Comparison of ENCODE assay signal across 27 cellular contexts in genomic region chrX:17403231-17403691, GRCh38. TPM values are rescaled to one million over a fixed set of nuclear protein-coding genes. Genes with fewer than 3 reads are reported as not detected.
DNase-seq lines count a peak whose midpoint lies in the region; ATAC-seq and TF ChIP-seq lines count a peak whose summit lies in the region.
"Had no signal": no experiment of that assay in that cellular context is flagged by ENCODE, and none has a peak within 500 bp of the region (broad histone marks: within the 10 kb centered on the region; RNA-seq: fewer than 3 reads in every experiment).

No MANE protein-coding gene starts in this region.

- H3K27ac ChIP-seq in foreskin keratinocyte, result peak overlapping the region; percentile 40
- peak overlapping the region; percentile 39 to 69 (median 46) for H3K27ac ChIP-seq in stomach
- H3K27ac ChIP-seq: 22Rv1, right lobe of liver, SK-N-MC, tibial nerve had no signal

- no peaks in the 10 kb centered on the region for H3K36me3 ChIP-seq in stomach
- H3K36me3 ChIP-seq: HAP-1, right lobe of liver, tibial nerve had no signal

- H3K4me1 ChIP-seq in foreskin keratinocyte (peaks cover 32% of the 10 kb centered on the region), stomach (peaks cover 0 to 8% (median 3%) of the 10 kb centered on the region in 4 donors)
- H3K4me1 ChIP-seq: HAP-1, right lobe of liver, tibial nerve had no signal

- DNase-seq in NCI-H1092 treated with DMSO at 0.1 percent for 48 hours (lab: John Stamatoyannopoulos, UW) (peak; percentile 10), NCI-H1092 (lab: John Stamatoyannopoulos, UW) (no peak), RPMI7951 (ENCODE audit: low read depth) (peak; percentile 60), foreskin keratinocyte (peak in 1 of 2 donors; percentile 9), stomach (peak; percentile 57), epidermal melanocyte (ENCODE audit: insufficient read length, low spot score) (no peak), NCI-H2196 treated with DMSO at 0.1 percent for 48 hours (lab: John Stamatoyannopoulos, UW; ENCODE audit: unreplicated experiment) (no peak), lower leg skin (ENCODE audit: low spot score in 2 of 2) (no peak)
- DNase-seq: activated CD4-positive, alpha-beta T cell treated with anti-CD3 and anti-CD28 coated beads for 4 hours; activated gamma-delta T cell treated with Interleukin-2 at 50 U/mL for 16 hours; activated naive CD8-positive, alpha-beta T cell treated with anti-CD3 and anti-CD28 coated beads, Interleukin-2, amount 50 U/mL, for 24 hours; activated T-cell treated with anti-CD3 and anti-CD28 coated beads, Interleukin-2, amount 50 U/mL, for 24 hours; CD4-positive, alpha-beta T cell; EL; head of caudate nucleus; IMR-90; NCI-H1417 treated with DMSO at 0.1 percent for 48 hours; NCI-H2107; NCI-H524; right lobe of liver; stimulated activated naive CD4-positive, alpha-beta T cell treated with Interleukin-2 at 50 U/mL for 16 hours; T-helper 17 cell had no signal

- no peak for TF ChIP-seq EP300 in stomach (IDR thresholded peaks at IDR 0.05)

- H3K4me3 ChIP-seq in stomach (no peak overlapping the region), lower leg skin (ENCODE audit: low read depth, poor library complexity, severe bottlenecking) (no peak overlapping the region)
- H3K4me3 ChIP-seq: HAP-1, right lobe of liver, SK-N-MC, tibial nerve had no signal

- no peak for ATAC-seq in foreskin keratinocyte
- ATAC-seq: activated naive CD8-positive, alpha-beta T cell treated with anti-CD3 and anti-CD28 coated beads, Interleukin-2, amount 50 U/mL, for 24 hours; natural killer cell treated with Interleukin-12 subunit alpha and Interleukin-12 subunit beta and Interleukin-15 and Interleukin-18, amount 100 ng/mL, for 72 hours; right lobe of liver; T-helper 17 cell had no signal

- TF ChIP-seq CTCF in foreskin keratinocyte (conservative IDR thresholded peaks at IDR 0.05) (no peak), stomach (IDR thresholded peaks at IDR 0.05) (no peak), lower leg skin (IDR thresholded peaks at IDR 0.05) (no peak)

- 12 to 33% (median 20%) methylated on average over 2 of the region's 2 CpGs for WGBS in stomach, 5 donors
- WGBS in lower leg skin, 2 donors, result 43 to 75% methylated on average over 2 of the region's 2 CpGs

- H3K27me3 ChIP-seq in foreskin keratinocyte (no peaks in the 10 kb centered on the region), stomach (no peaks in the 10 kb centered on the region)
- H3K27me3 ChIP-seq: right lobe of liver, tibial nerve had no signal

- H3K9me3 ChIP-seq in stomach, result peaks cover 0 to 7% (median 3%) of the 10 kb centered on the region in 4 donors
- H3K9me3 ChIP-seq: HAP-1, right lobe of liver, tibial nerve had no signal

- TF ChIP-seq POLR2A in stomach (IDR thresholded peaks at IDR 0.05) (no peak), lower leg skin (IDR thresholded peaks at IDR 0.05) (no peak)

- intact Hi-C loops in stomach (cut with DNase I; ENCODE audit: low total_unique reads) (no loop called here), lower leg skin (cut with DNase I; ENCODE audit: low total_unique reads) (no loop called here)

RNA-seq across cellular contexts. Expression of gene NHS, which starts 28.3 kb away (rescaled TPM):
- total RNA-seq in RPMI7951 (2014; rRNA removed; shearing (Covaris generic)), result 6.8 and 7.1 TPM in 2 replicates
- total RNA-seq in foreskin keratinocyte (10.1 and 11.9 TPM in 2 replicates), stomach (1 to 10 TPM; 2.9 to 7.5 (median 6.2) TPM), lower leg skin (1 to 10 TPM; 2.4 to 5.4 (median 4.0) TPM)
- polyA plus RNA-seq in foreskin keratinocyte (1.4 and 1.6 TPM in 2 replicates), stomach (1 to 10 TPM in 2 of 3 donors, under 1 TPM in 1; 1.00 to 1.2 (median 1.1) TPM)

Comparison
In these comparisons a context has a peak if more than half of its experiments do, and no peak if none do; other contexts are left out.
1. DNase-seq: peak in NCI-H1092 treated with DMSO at 0.1 percent for 48 hours (single experiment), RPMI7951 (single experiment) and stomach (single experiment); none in NCI-H1092 (single experiment), epidermal melanocyte (single experiment), NCI-H2196 treated with DMSO at 0.1 percent for 48 hours (single experiment) and lower leg skin (0 of 2).